Comparison of ENCODE assay signal across 9 cellular contexts in genomic region chr10:73591578-73591902, GRCh38. TPM values are rescaled to one million over a fixed set of nuclear protein-coding genes. Genes with fewer than 3 reads are reported as not detected.
A peak's percentile ranks its signal among the peaks of the same experiment; 100 is the strongest.
DNase-seq lines count a peak whose midpoint lies in the region; ATAC-seq and TF ChIP-seq lines count a peak whose summit lies in the region.
"Had no signal": no experiment of that assay in that cellular context is flagged by ENCODE, and none has a peak within 500 bp of the region (broad histone marks: within the 10 kb centered on the region; RNA-seq: fewer than 3 reads in every experiment).

No MANE protein-coding gene starts in this region.

- no peaks in the 10 kb centered on the region for H3K36me3 Mint-ChIP-seq in central memory CD8-positive, alpha-beta T cell (ENCODE audit: insufficient read depth)

- H3K4me1 ChIP-seq in heart left ventricle (peaks cover 0 to 43% (median 27%) of the 10 kb centered on the region in 12 donors), mucosa of stomach (ENCODE audit: control insufficient read depth, insufficient read depth, low read length) (peaks cover 33% of the 10 kb centered on the region), vagina (peaks cover 29% of the 10 kb centered on the region)

- H3K9me3 Mint-ChIP-seq in central memory CD8-positive, alpha-beta T cell = no peaks in the 10 kb centered on the region

- TF ChIP-seq CTCF in heart left ventricle (IDR thresholded peaks at IDR 0.05) (no peak), vagina (IDR thresholded peaks at IDR 0.05) (no peak)

- H3K9me3 ChIP-seq in heart left ventricle (no peaks in the 10 kb centered on the region), mucosa of stomach (ENCODE audit: control insufficient read depth, low read length) (no peaks in the 10 kb centered on the region), vagina (no peaks in the 10 kb centered on the region)

- no peak for TF ChIP-seq POLR2A in heart left ventricle (IDR thresholded peaks at IDR 0.05)
- TF ChIP-seq POLR2A in vagina (IDR thresholded peaks at IDR 0.05) = no peak

- 13 to 29% (median 26%) methylated on average over 2 of the region's 2 CpGs for WGBS in heart left ventricle, 4 donors

- ATAC-seq in heart left ventricle (peak in 2 of 4 donors; percentile 18 to 25), HG02885 (IDR thresholded peaks at IDR 0.05; ENCODE audit: poor library complexity, unreplicated experiment) (no peak)
- ATAC-seq in central memory CD8-positive, alpha-beta T cell (replicated peaks; ENCODE audit: extremely low read depth, poor library complexity, severe bottlenecking) = no peak

- H3K27me3 Mint-ChIP-seq in central memory CD8-positive, alpha-beta T cell = no peaks in the 10 kb centered on the region

- H3K4me3 Mint-ChIP-seq in central memory CD8-positive, alpha-beta T cell = peak overlapping the region; percentile 40

- H3K36me3 ChIP-seq in heart left ventricle (no peaks in the 10 kb centered on the region), mucosa of stomach (ENCODE audit: control insufficient read depth, insufficient read depth, low read length) (no peaks in the 10 kb centered on the region), vagina (no peaks in the 10 kb centered on the region)

- H3K9ac ChIP-seq in mucosa of stomach (ENCODE audit: low read length) = peak overlapping the region; percentile 74

- intact Hi-C loops in heart left ventricle (cut with DNase I) (loop anchor here in 3 of 10 donors (5.0 kb wide), 2 partner anchors 36 to 51 kb away; partner anchors contain the start of gene MYOZ1 (in 1 of the 3)), cardiac septum (cut with DNase I) (no loop called here), vagina (cut with DNase I) (no loop called here)

- H3K27ac Mint-ChIP-seq in central memory CD8-positive, alpha-beta T cell (ENCODE audit: low read depth) = peak overlapping the region; percentile 10

- H3K27ac ChIP-seq in heart left ventricle (peak overlapping the region; percentile 8 to 79 (median 68)), vagina (peak overlapping the region; percentile 78)

- H3K27me3 ChIP-seq in heart left ventricle (no peaks in the 10 kb centered on the region), mucosa of stomach (ENCODE audit: control insufficient read depth, insufficient read depth, low read length) (no peaks in the 10 kb centered on the region), vagina (no peaks in the 10 kb centered on the region)

- peaks cover 13% of the 10 kb centered on the region for H3K4me1 Mint-ChIP-seq in central memory CD8-positive, alpha-beta T cell

- DNase-seq in heart left ventricle (no peak), cardiac septum (ENCODE audit: low spot score) (no peak), vagina (ENCODE audit: extremely low spot score in 2 of 2) (no peak), HCEC 1CT (no peak), RPMI8226 (no peak)
- no peak for DNase-seq in central memory CD8-positive, alpha-beta T cell (ENCODE audit: low spot score in 2 of 2)
- DNase-seq: NCI-H2081 treated with DMSO at 0.1 percent for 48 hours had no signal

- H3K4me3 ChIP-seq in heart left ventricle (peak overlapping the region in 7 of 12 donors; percentile 6 to 37 (median 18)), mucosa of stomach (ENCODE audit: low read length) (no peak overlapping the region), vagina (no peak overlapping the region)

RNA-seq across cellular contexts. Expression of gene USP54, which starts 0.4 kb away (rescaled TPM):
- total RNA-seq in heart left ventricle = 10 to 100 TPM; 14.1 to 37.3 (median 20.1) TPM
- polyA plus RNA-seq in heart left ventricle = 10 to 100 TPM in 1 of 2 donors, 1 to 10 TPM in 1; 9.1 to 10.4 TPM
- total RNA-seq in cardiac septum = 16.3 TPM
- total RNA-seq in vagina = 27.7 TPM

RNA-seq across cellular contexts. Expression of gene MYOZ1, which starts 49.7 kb away (rescaled TPM):
- total RNA-seq in heart left ventricle (1 to 10 TPM in 3 of 9 donors, under 1 TPM in 5, not detected in 1; 0.23 to 2.5 (median 0.74) TPM), cardiac septum (8.7 TPM), vagina (not detected)
- under 1 TPM; 0.28 to 0.76 TPM for polyA plus RNA-seq in heart left ventricle

Comparison
In these comparisons a context has a peak if more than half of its experiments do, and no peak if none do; other contexts are left out.
1. H3K4me3 ChIP-seq: peak in heart left ventricle (7 of 12); none in mucosa of stomach (single experiment) and vagina (0 of 2).